ENCODE assay signal across 8 cellular contexts in genomic region chr6:2875840-2876207, GRCh38. TPM values are rescaled to one million over a fixed set of nuclear protein-coding genes. Genes with fewer than 3 reads are reported as not detected.
DNase-seq lines count a peak whose midpoint lies in the region; ATAC-seq and TF ChIP-seq lines count a peak whose summit lies in the region.

No MANE protein-coding gene starts in this region.

- H4K20me1 ChIP-seq in mammary epithelial cell (ENCODE audit: insufficient read depth, low read length): no peaks in the 10 kb centered on the region

- peaks cover 29% of the 10 kb centered on the region for H3K4me1 ChIP-seq in mammary epithelial cell (ENCODE audit: insufficient read depth, low read length)

- no peaks in the 10 kb centered on the region for H3K79me2 ChIP-seq in mammary epithelial cell (ENCODE audit: insufficient read depth, low read length)

- intact Hi-C loops in mammary epithelial cell (cut with micrococcal nuclease): no loop called here

- CTCF ChIA-PET in RWPE1 (lab: Yijun Ruan, JAX) (no interaction called here), mammary epithelial cell (lab: Charles Lee; ENCODE audit: low non-redundant PET) (no interaction called here)

- POLR2A ChIA-PET in RWPE1 (lab: Yijun Ruan, JAX; ENCODE audit: low non-redundant PET): no interaction called here

- H3K9me3 ChIP-seq in mammary epithelial cell (replicated peaks; ENCODE audit: insufficient read depth, low read length): no peaks in the 10 kb centered on the region

- no peak for TF ChIP-seq CTCF in RWPE1 (conservative IDR thresholded peaks at IDR 0.05; ENCODE audit: low read depth)
- no peak for TF ChIP-seq CTCF in mammary epithelial cell (conservative IDR thresholded peaks at IDR 0.05 in 1 of 2, IDR thresholded peaks at IDR 0.05 in 1 of 2; ENCODE audit: extremely low read depth in 1 of 2, insufficient read depth in 1 of 2, low read depth in 1 of 2, low read length in 2 of 2)

- peak overlapping the region in 1 of 3 experiments; percentile 34 for H3K4me3 ChIP-seq in mammary epithelial cell (replicated peaks in 1 of 3; ENCODE audit: insufficient read depth in 1 of 3, low read depth in 2 of 3, low read length in 3 of 3)

- H2AFZ ChIP-seq in mammary epithelial cell (ENCODE audit: low read depth, low read length): peak overlapping the region; percentile 38

- WGBS in mammary epithelial cell (ENCODE audit: low coverage, missing lambda C conversion rate): 20% methylated on average over 1 of the region's 32 CpGs

- H3K27me3 ChIP-seq in mammary epithelial cell (ENCODE audit: insufficient read depth, low read length): no peaks in the 10 kb centered on the region

- BruUV-seq in mammary epithelial cell (replicated peaks; lab: Mats Ljungman, UMichigan): no TSS peak

- peak overlapping the region; percentile 85 for H3K27ac ChIP-seq in RWPE1
- no peak overlapping the region for H3K27ac ChIP-seq in mammary epithelial cell (ENCODE audit: insufficient read depth, low read depth, low read length)

- H3K36me3 ChIP-seq in mammary epithelial cell (ENCODE audit: insufficient read depth, low read length): no peaks in the 10 kb centered on the region

- H3K9ac ChIP-seq in mammary epithelial cell (ENCODE audit: insufficient read depth, low read length): no peak overlapping the region

- peak overlapping the region; percentile 82 for H3K4me2 ChIP-seq in mammary epithelial cell (ENCODE audit: insufficient read depth, low read depth, low read length)

- dilution Hi-C loops in mammary epithelial cell (cut with HindIII; ENCODE audit: low sequenced_read_pairs): no loop called here

- in situ Hi-C loops in mammary epithelial cell (cut with MboI; ENCODE audit: low sequenced_read_pairs in 2 of 2): no loop called here

- DNase-seq in RWPE1 (ENCODE audit: low spot score) (no peak), mammary epithelial cell (no peak), iris pigment epithelial cell (ENCODE audit: low read depth) (peak; percentile 39), NCI-H2107 treated with DMSO at 0.1 percent for 48 hours (lab: John Stamatoyannopoulos, UW; ENCODE audit: unreplicated experiment) (no peak), NCI-H128 (lab: John Stamatoyannopoulos, UW; ENCODE audit: unreplicated experiment) (no peak), islet precursor cell (no peak)
- DNase-seq in stimulated activated CD4-positive, alpha-beta T cell treated with anti-CD3 and anti-CD28 coated beads, Interleukin-4, amount 100 ng/mL, for 1 hour: peak; percentile 58

- ATAC-seq in GM18907 (IDR thresholded peaks at IDR 0.05; ENCODE audit: unreplicated experiment): peak; percentile 22

RNA-seq across cellular contexts. Expression of gene SERPINB9, which starts 27.3 kb away (rescaled TPM):
- total RNA-seq in mammary epithelial cell: 1 to 10 TPM in 1 of 2 donors, under 1 TPM in 1; 0.16 to 1.2 TPM
- 0.11 TPM for polyA plus RNA-seq in mammary epithelial cell
- polyA minus RNA-seq in mammary epithelial cell: not detected

RNA-seq across cellular contexts. Expression of gene SERPINB1, which starts 34.2 kb away (rescaled TPM):
- total RNA-seq in mammary epithelial cell: 10 to 100 TPM; 17.0 to 40.0 TPM
- polyA plus RNA-seq in mammary epithelial cell: 91.9 TPM
- polyA minus RNA-seq in mammary epithelial cell: 37.4 TPM

Comparison
In these comparisons a context has a peak if more than half of its experiments do, and no peak if none do; other contexts are left out.
1. DNase-seq: peak in iris pigment epithelial cell (single experiment) and stimulated activated CD4-positive, alpha-beta T cell treated with anti-CD3 and anti-CD28 coated beads, Interleukin-4, amount 100 ng/mL, for 1 hour (single experiment); none in RWPE1 (single experiment), mammary epithelial cell (single experiment), NCI-H2107 treated with DMSO at 0.1 percent for 48 hours (single experiment), NCI-H128 (single experiment) and islet precursor cell (single experiment).